Comparison of ENCODE assay signal across 8 cellular contexts in genomic region chrX:136608295-136608933, GRCh38. TPM values are rescaled to one million over a fixed set of nuclear protein-coding genes. Genes with fewer than 3 reads are reported as not detected.
A peak's percentile ranks its signal among the peaks of the same experiment; 100 is the strongest.
DNase-seq lines count a peak whose midpoint lies in the region; ATAC-seq and TF ChIP-seq lines count a peak whose summit lies in the region.

No MANE protein-coding gene starts in this region.

- no peak overlapping the region for H3K27ac ChIP-seq in left ventricle myocardium inferior (replicated peaks)

- intact Hi-C loops in left ventricle myocardium inferior (cut with micrococcal nuclease) = no loop called here

- H3K4me1 ChIP-seq in NT2/D1 (ENCODE audit: insufficient read depth, insufficient read length) = no peaks in the 10 kb centered on the region
- no peaks in the 10 kb centered on the region for H3K4me1 ChIP-seq in left ventricle myocardium inferior

- H3K36me3 ChIP-seq in NT2/D1 (ENCODE audit: insufficient read depth, insufficient read length, low read length) = no peaks in the 10 kb centered on the region
- no peaks in the 10 kb centered on the region for H3K36me3 ChIP-seq in left ventricle myocardium inferior

- H3K27me3 ChIP-seq in NT2/D1 (ENCODE audit: insufficient read depth, insufficient read length) (no peaks in the 10 kb centered on the region), left ventricle myocardium inferior (ENCODE audit: low read depth) (no peaks in the 10 kb centered on the region)

- H3K9ac ChIP-seq in NT2/D1 (ENCODE audit: insufficient read length, low read depth) = no peak overlapping the region

- H3K4me3 ChIP-seq in NT2/D1 (ENCODE audit: insufficient read length, low read depth) = no peak overlapping the region
- H3K4me3 ChIP-seq in left ventricle myocardium inferior = no peak overlapping the region

- peak; percentile 47 for TF ChIP-seq CTCF in left ventricle myocardium inferior (IDR thresholded peaks at IDR 0.05; ENCODE audit: borderline replicate concordance)

- no peak for ATAC-seq in HG03460 (IDR thresholded peaks at IDR 0.05; ENCODE audit: unreplicated experiment)

- H3K9me3 ChIP-seq in NT2/D1 (ENCODE audit: insufficient read depth, low read length) (no peaks in the 10 kb centered on the region), left ventricle myocardium inferior (replicated peaks) (no peaks in the 10 kb centered on the region)

- peak; percentile 42 for DNase-seq in activated gamma-delta T cell treated with Interleukin-2 at 50 U/mL for 16 hours
- DNase-seq in activated gamma-delta T cell (lab: John Stamatoyannopoulos, UW) = no peak
- DNase-seq in NT2/D1 (ENCODE audit: low read depth, low spot score) = peak; percentile 13
- peak; percentile 84 for DNase-seq in activated effector memory CD4-positive, alpha-beta T cell treated with anti-CD3 and anti-CD28 coated beads, Interleukin-2, amount 50 U/mL, for 16 hours
- DNase-seq in left ventricle myocardium inferior = peak; percentile 16
- DNase-seq in stimulated activated CD8-positive, alpha-beta memory T cell treated with anti-CD3 and anti-CD28 coated beads, Interleukin-12 subunit alpha, Interleukin-12 subunit beta, amount 100 ng/mL, for 4 hours (ENCODE audit: low read depth) = peak; percentile 18
- DNase-seq in retina = no peak

RNA-seq across cellular contexts. Expression of gene CD40LG, which starts 39.5 kb away (rescaled TPM):
- not detected for total RNA-seq in left ventricle myocardium inferior

Comparison
In these comparisons a context has a peak if more than half of its experiments do, and no peak if none do; other contexts are left out.
1. DNase-seq: peak in activated gamma-delta T cell treated with Interleukin-2 at 50 U/mL for 16 hours (single experiment), NT2/D1 (single experiment), activated effector memory CD4-positive, alpha-beta T cell treated with anti-CD3 and anti-CD28 coated beads, Interleukin-2, amount 50 U/mL, for 16 hours (single experiment), left ventricle myocardium inferior (single experiment) and stimulated activated CD8-positive, alpha-beta memory T cell treated with anti-CD3 and anti-CD28 coated beads, Interleukin-12 subunit alpha, Interleukin-12 subunit beta, amount 100 ng/mL, for 4 hours (single experiment); none in activated gamma-delta T cell (single experiment) and retina (single experiment).